In the genomic region with DNA sequence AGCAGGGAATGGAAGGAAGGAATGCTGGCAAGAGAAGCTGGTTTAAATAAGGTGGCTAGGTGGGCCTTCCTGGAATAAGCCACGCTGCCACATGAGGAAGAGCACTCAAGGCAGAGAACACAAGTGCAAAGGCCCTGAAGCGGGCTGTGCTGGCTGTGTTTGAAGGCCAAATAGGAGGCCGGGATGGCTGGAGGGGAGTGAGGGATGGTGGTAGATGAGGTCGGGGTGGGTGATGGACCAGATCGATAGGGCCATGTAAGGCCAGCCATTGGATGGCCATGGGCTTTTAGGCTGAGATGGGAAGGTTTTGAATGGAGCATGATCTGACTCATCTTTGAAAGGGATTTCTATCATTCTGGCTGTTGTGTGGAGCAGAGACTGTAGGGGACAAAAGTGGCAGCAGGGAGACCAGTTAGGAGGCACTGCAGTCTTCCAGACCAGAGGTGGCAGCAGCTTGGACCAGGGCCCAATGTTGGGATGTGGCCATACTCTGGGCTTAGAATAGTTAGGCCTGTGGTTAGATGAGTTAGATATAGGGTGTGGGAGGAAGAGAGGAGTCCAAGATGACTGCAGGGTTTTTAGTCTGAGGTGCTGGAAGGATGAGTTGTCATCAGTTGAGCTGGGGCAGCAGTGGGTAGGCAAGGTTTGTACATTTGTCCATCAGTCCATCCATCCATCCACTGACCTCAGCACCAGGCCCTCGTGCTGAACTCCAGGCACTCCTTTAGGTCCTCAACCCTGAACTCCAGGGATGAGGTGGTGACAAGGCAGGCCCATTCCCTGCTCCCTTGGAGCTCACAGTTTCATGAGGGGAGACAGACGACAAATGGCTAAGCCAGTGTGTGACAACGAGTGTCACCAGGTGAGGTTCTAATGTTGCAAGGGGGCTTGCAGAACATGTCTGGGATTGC, we compare ENCODE assay signal across 12 cellular contexts. TPM values are rescaled to one million over a fixed set of nuclear protein-coding genes. Genes with fewer than 3 reads are reported as not detected.
A peak's percentile ranks its signal among the peaks of the same experiment; 100 is the strongest.
DNase-seq lines count a peak whose midpoint lies in the region; ATAC-seq and TF ChIP-seq lines count a peak whose summit lies in the region.
"Had no signal": no experiment of that assay in that cellular context is flagged by ENCODE, and none has a peak within 500 bp of the region (broad histone marks: within the 10 kb centered on the region; RNA-seq: fewer than 3 reads in every experiment).

No MANE protein-coding gene starts in this region.

- H3K4me3 ChIP-seq in stomach smooth muscle (ENCODE audit: low read length in 2 of 2) (no peak overlapping the region), tibial nerve (no peak overlapping the region)
- H3K4me3 ChIP-seq: dorsolateral prefrontal cortex, upper lobe of right lung had no signal

- H3K4me3 Mint-ChIP-seq in WTC11: no peak overlapping the region
- no peak overlapping the region for H3K4me3 Mint-ChIP-seq in T-helper 2 cell treated with Interferon-gamma antibody and Interleukin-4, amounts not matched to agents 5 μg/mL and 100 μg/mL, for 36 hours

- H3K36me3 Mint-ChIP-seq in WTC11: peaks cover 72% of the 10 kb centered on the region
- no peaks in the 10 kb centered on the region for H3K36me3 Mint-ChIP-seq in T-helper 2 cell treated with Interferon-gamma antibody and Interleukin-4, amounts not matched to agents 5 μg/mL and 100 μg/mL, for 36 hours (ENCODE audit: low read depth)

- ATAC-seq in WTC11 (no peak), HG03457 (IDR thresholded peaks at IDR 0.05; ENCODE audit: unreplicated experiment) (no peak)
- ATAC-seq: upper lobe of right lung had no signal

- H3K27ac ChIP-seq in stomach smooth muscle (ENCODE audit: low read length) (peak overlapping the region; percentile 49), tibial nerve (peak overlapping the region in 1 of 4 donors; percentile 23)
- H3K27ac ChIP-seq: upper lobe of right lung had no signal

- TF ChIP-seq CTCF in WTC11 (IDR thresholded peaks at IDR 0.05): no peak
- no peak for TF ChIP-seq CTCF in tibial nerve (IDR thresholded peaks at IDR 0.05)

- POLR2A ChIA-PET in WTC11 (lab: Charles Lee): no interaction called here

- peak in 59 of 76 experiments; percentile 3 to 78 (median 33) for DNase-seq in HUDEP-2 (lab: John Stamatoyannopoulos, UW; ENCODE audit: unreplicated experiment in 76 of 76)
- DNase-seq in WTC11 (ENCODE audit: low spot score): no peak
- DNase-seq in glomerular visceral epithelial cell (ENCODE audit: extremely low spot score): peak; percentile 62
- no peak for DNase-seq in T-helper 2 cell treated with Interferon-gamma antibody and Interleukin-4, amounts not matched to agents 5 μg/mL and 100 μg/mL, for 36 hours (ENCODE audit: low spot score)
- DNase-seq in tibial nerve (ENCODE audit: low spot score in 2 of 2): no peak
- DNase-seq: activated CD4-positive, alpha-beta T cell treated with anti-CD3 and anti-CD28 coated beads for 1 hour; activated gamma-delta T cell; dorsolateral prefrontal cortex; NCI-H1436 treated with DMSO at 0.1 percent for 48 hours; upper lobe of right lung had no signal

- peak overlapping the region; percentile 23 for H3K27ac Mint-ChIP-seq in WTC11
- H3K27ac Mint-ChIP-seq in T-helper 2 cell treated with Interferon-gamma antibody and Interleukin-4, amounts not matched to agents 5 μg/mL and 100 μg/mL, for 36 hours: no peak overlapping the region

- peaks cover 11% of the 10 kb centered on the region for H3K9me3 Mint-ChIP-seq in WTC11
- H3K9me3 Mint-ChIP-seq in T-helper 2 cell treated with Interferon-gamma antibody and Interleukin-4, amounts not matched to agents 5 μg/mL and 100 μg/mL, for 36 hours: no peaks in the 10 kb centered on the region

- no peaks in the 10 kb centered on the region for H3K27me3 ChIP-seq in stomach smooth muscle (ENCODE audit: control insufficient read depth in 1 of 2, insufficient read depth in 2 of 2, low read length in 2 of 2)
- no peaks in the 10 kb centered on the region for H3K27me3 ChIP-seq in tibial nerve
- H3K27me3 ChIP-seq: dorsolateral prefrontal cortex, upper lobe of right lung had no signal

- no peak for TF ChIP-seq POLR2A in tibial nerve (IDR thresholded peaks at IDR 0.05)

- TF ChIP-seq EP300 in tibial nerve (IDR thresholded peaks at IDR 0.05): no peak

- WGBS in tibial nerve, 2 donors: 84 to 85% methylated on average over 8 of the region's 8 CpGs

- H3K36me3 ChIP-seq in stomach smooth muscle (ENCODE audit: control insufficient read depth in 2 of 2, insufficient read depth in 2 of 2, low read length in 2 of 2) (peaks cover 51 to 53% of the 10 kb centered on the region in 2 donors), tibial nerve (peaks cover 7 to 100% (median 13%) of the 10 kb centered on the region in 3 donors)

- H3K9me3 ChIP-seq in stomach smooth muscle (ENCODE audit: control insufficient read depth in 2 of 2, low read length in 2 of 2) (no peaks in the 10 kb centered on the region), tibial nerve (no peaks in the 10 kb centered on the region)
- H3K9me3 ChIP-seq: upper lobe of right lung had no signal

- H3K9ac ChIP-seq in stomach smooth muscle (ENCODE audit: low read length in 2 of 2): no peak overlapping the region

- CTCF ChIA-PET in WTC11 (lab: Charles Lee): no interaction called here

- H3K4me1 ChIP-seq in stomach smooth muscle (ENCODE audit: control insufficient read depth, insufficient read depth, low read length) (peaks cover 23% of the 10 kb centered on the region), tibial nerve (peaks cover 0 to 31% (median 3%) of the 10 kb centered on the region in 4 donors)

- peaks cover 5% of the 10 kb centered on the region for H3K4me1 Mint-ChIP-seq in WTC11
- no peaks in the 10 kb centered on the region for H3K4me1 Mint-ChIP-seq in T-helper 2 cell treated with Interferon-gamma antibody and Interleukin-4, amounts not matched to agents 5 μg/mL and 100 μg/mL, for 36 hours (ENCODE audit: low read depth)

- H3K27me3 Mint-ChIP-seq in WTC11 (ENCODE audit: low read depth): no peaks in the 10 kb centered on the region
- H3K27me3 Mint-ChIP-seq in T-helper 2 cell treated with Interferon-gamma antibody and Interleukin-4, amounts not matched to agents 5 μg/mL and 100 μg/mL, for 36 hours (ENCODE audit: low read depth): no peaks in the 10 kb centered on the region

TF ChIP-seq in WTC11, 78 proteins besides CTCF, POLR2A, EP300 and RAD21:
- TF ChIP-seq ESRRA (CRISPR knock-in tag; IDR thresholded peaks at IDR 0.05; ENCODE audit: borderline replicate concordance): no peak
- TF ChIP-seq NFYB (CRISPR knock-in tag; conservative IDR thresholded peaks at IDR 0.05; ENCODE audit: low read depth): no peak
- TF ChIP-seq NR3C1 (CRISPR knock-in tag; conservative IDR thresholded peaks at IDR 0.05; ENCODE audit: low read depth): no peak
- no peak for TF ChIP-seq RELA (CRISPR knock-in tag; IDR thresholded peaks at IDR 0.05; ENCODE audit: borderline replicate concordance)
- TF ChIP-seq ATF6 (CRISPR knock-in tag; IDR thresholded peaks at IDR 0.05): no peak
- TF ChIP-seq EMX1 (CRISPR knock-in tag; IDR thresholded peaks at IDR 0.05): no peak
- no peak for TF ChIP-seq GABPB1 (CRISPR knock-in tag; IDR thresholded peaks at IDR 0.05)
- TF ChIP-seq ELF4 (CRISPR knock-in tag; IDR thresholded peaks at IDR 0.05; ENCODE audit: low read depth): no peak
- TF ChIP-seq ETV6 (CRISPR knock-in tag; IDR thresholded peaks at IDR 0.05): no peak

RNA-seq across cellular contexts. Expression of gene NDST1, which starts 30.3 kb away (rescaled TPM):
- total RNA-seq in WTC11 (2021) (58.1 to 69.9 TPM (median 61.5 TPM) in 3 replicates), tibial nerve (100 to 1,000 TPM in 2 of 4 donors, 10 to 100 TPM in 2; 53.2 to 137 (median 104) TPM)

Comparison
In these comparisons a context has a peak if more than half of its experiments do, and no peak if none do; other contexts are left out.
1. DNase-seq: peak in HUDEP-2 (59 of 76) and glomerular visceral epithelial cell (single experiment); none in WTC11 (single experiment), T-helper 2 cell treated with Interferon-gamma antibody and Interleukin-4, amounts not matched to agents 5 μg/mL and 100 μg/mL, for 36 hours (single experiment) and tibial nerve (0 of 2).